ENCODE assay signal across 8 cellular contexts in genomic region chr3:29065211-29065785, GRCh38.
A peak's percentile ranks its signal among the peaks of the same experiment; 100 is the strongest.
DNase-seq lines count a peak whose midpoint lies in the region; ATAC-seq and TF ChIP-seq lines count a peak whose summit lies in the region.
"Had no signal": no experiment of that assay in that cellular context is flagged by ENCODE, and none has a peak within 500 bp of the region (broad histone marks: within the 10 kb centered on the region; RNA-seq: fewer than 3 reads in every experiment).

No MANE protein-coding gene starts in this region.

- H3K36me3 ChIP-seq in psoas muscle (ENCODE audit: insufficient read depth in 1 of 2, low read depth in 1 of 2) (no peaks in the 10 kb centered on the region), MM.1S (replicated peaks; ENCODE audit: insufficient read depth, low read length) (no peaks in the 10 kb centered on the region)
- H3K36me3 ChIP-seq: Peyer's patch had no signal

- H3K9me2 ChIP-seq in MM.1S (replicated peaks; ENCODE audit: insufficient read depth, low read length) = no peaks in the 10 kb centered on the region

- no peak overlapping the region for H3K9ac ChIP-seq in MM.1S (ENCODE audit: low read length)

- H4K20me1 ChIP-seq in MM.1S (ENCODE audit: insufficient read depth, low read length) = no peaks in the 10 kb centered on the region

- DNase-seq in glomerular endothelial cell (ENCODE audit: extremely low read depth, low read depth, low spot score) (peak; percentile 100), psoas muscle (peak; percentile 60 to 66), MM.1S (no peak), activated gamma-delta T cell treated with Interleukin-2 at 50 U/mL for 16 hours (no peak)
- DNase-seq in T-helper 2 cell treated with Interferon-gamma antibody and Interleukin-4, amounts not matched to agents 5 μg/mL and 100 μg/mL, for 36 hours (ENCODE audit: low spot score) = no peak

- H3K79me2 ChIP-seq in MM.1S (ENCODE audit: low read length) = no peaks in the 10 kb centered on the region

- H3K4me1 Mint-ChIP-seq in T-helper 2 cell treated with Interferon-gamma antibody and Interleukin-4, amounts not matched to agents 5 μg/mL and 100 μg/mL, for 36 hours (ENCODE audit: low read depth) = no peaks in the 10 kb centered on the region

- no peaks in the 10 kb centered on the region for H3K27me3 Mint-ChIP-seq in T-helper 2 cell treated with Interferon-gamma antibody and Interleukin-4, amounts not matched to agents 5 μg/mL and 100 μg/mL, for 36 hours (ENCODE audit: low read depth)

- H3K9me3 ChIP-seq in psoas muscle (no peaks in the 10 kb centered on the region), MM.1S (replicated peaks; ENCODE audit: insufficient read depth, low read length) (no peaks in the 10 kb centered on the region)
- H3K9me3 ChIP-seq: Peyer's patch had no signal

- no peak overlapping the region for H3K4me3 ChIP-seq in psoas muscle
- no peak overlapping the region for H3K4me3 ChIP-seq in MM.1S (ENCODE audit: low read length)
- H3K4me3 ChIP-seq: Peyer's patch had no signal

- H3K27me3 ChIP-seq in psoas muscle (ENCODE audit: insufficient read depth in 3 of 3, low read length in 2 of 3) (no peaks in the 10 kb centered on the region), MM.1S (replicated peaks; ENCODE audit: insufficient read depth, low read length) (no peaks in the 10 kb centered on the region)
- H3K27me3 ChIP-seq: Peyer's patch had no signal

- no peak overlapping the region for H3K4me3 Mint-ChIP-seq in T-helper 2 cell treated with Interferon-gamma antibody and Interleukin-4, amounts not matched to agents 5 μg/mL and 100 μg/mL, for 36 hours

- H3K4me2 ChIP-seq in MM.1S (ENCODE audit: low read depth, low read length) = no peak overlapping the region

- no peak overlapping the region for H2AFZ ChIP-seq in MM.1S (ENCODE audit: low read length)

- TF ChIP-seq CTCF in psoas muscle (IDR thresholded peaks at IDR 0.05) (no peak), MM.1S (IDR thresholded peaks at IDR 0.05; ENCODE audit: low read length) (no peak)

- ATAC-seq in SK-N-SH treated with all-trans-retinoic acid at 6 μM for 48 hours = peak; percentile 100
- ATAC-seq in psoas muscle = peak; percentile 93 to 97 (median 95)

- WGBS in psoas muscle, 3 donors = 10 to 17% (median 15%) methylated on average over 2 of the region's 2 CpGs

- peaks cover under 1% of the 10 kb centered on the region for H3K9me3 Mint-ChIP-seq in T-helper 2 cell treated with Interferon-gamma antibody and Interleukin-4, amounts not matched to agents 5 μg/mL and 100 μg/mL, for 36 hours

- H3K27ac ChIP-seq in psoas muscle (peak overlapping the region; percentile 68), MM.1S (ENCODE audit: low read length) (no peak overlapping the region)
- H3K27ac ChIP-seq: Peyer's patch had no signal

- peaks cover 29% of the 10 kb centered on the region for H3K4me1 ChIP-seq in psoas muscle
- H3K4me1 ChIP-seq in MM.1S (ENCODE audit: low read length) = no peaks in the 10 kb centered on the region
- H3K4me1 ChIP-seq: Peyer's patch had no signal

- H3F3A ChIP-seq in MM.1S (ENCODE audit: insufficient read depth, low read length) = no peaks in the 10 kb centered on the region

- intact Hi-C loops in psoas muscle (cut with DNase I) = no loop called here

- no peak overlapping the region for H3K27ac Mint-ChIP-seq in T-helper 2 cell treated with Interferon-gamma antibody and Interleukin-4, amounts not matched to agents 5 μg/mL and 100 μg/mL, for 36 hours

- no peaks in the 10 kb centered on the region for H3K36me3 Mint-ChIP-seq in T-helper 2 cell treated with Interferon-gamma antibody and Interleukin-4, amounts not matched to agents 5 μg/mL and 100 μg/mL, for 36 hours (ENCODE audit: low read depth)

- 0 out of 2 replicates have a peak, but pooled peaks have one; percentile 9 for TF ChIP-seq RAD21 in Ishikawa (IDR thresholded peaks at IDR 0.05; ENCODE audit: low read depth)

- peak; percentile 57; the same call in 1 of the 2 replicates for TF ChIP-seq EP300 in Ishikawa (IDR thresholded peaks at IDR 0.05; ENCODE audit: borderline replicate concordance)

TF ChIP-seq in Ishikawa, 13 proteins besides CTCF, POLR2A, EP300 and RAD21 (continues in another document):
- TF ChIP-seq FOXM1 (IDR thresholded peaks at IDR 0.05; ENCODE audit: borderline replicate concordance, low read depth) = 0 out of 2 replicates have a peak, but pooled peaks have one; percentile 18
- TF ChIP-seq CEBPB (IDR thresholded peaks at IDR 0.05) = peak; percentile 77
- TF ChIP-seq, protein P1, sequence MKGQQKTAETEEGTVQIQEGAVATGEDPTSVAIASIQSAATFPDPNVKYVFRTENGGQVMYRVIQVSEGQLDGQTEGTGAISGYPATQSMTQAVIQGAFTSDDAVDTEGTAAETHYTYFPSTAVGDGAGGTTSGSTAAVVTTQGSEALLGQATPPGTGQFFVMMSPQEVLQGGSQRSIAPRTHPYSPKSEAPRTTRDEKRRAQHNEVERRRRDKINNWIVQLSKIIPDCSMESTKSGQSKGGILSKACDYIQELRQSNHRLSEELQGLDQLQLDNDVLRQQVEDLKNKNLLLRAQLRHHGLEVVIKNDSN (IDR thresholded peaks at IDR 0.05) = no peak
- TF ChIP-seq YY1 (IDR thresholded peaks at IDR 0.05; ENCODE audit: low read depth) = peak; percentile 20; the same call in 1 of the 2 replicates
- no peak for TF ChIP-seq ZBTB7A (IDR thresholded peaks at IDR 0.05; ENCODE audit: low read depth)
- TF ChIP-seq TAF1 (IDR thresholded peaks at IDR 0.05; ENCODE audit: low read depth) = no peak
- no peak for TF ChIP-seq EGR1 (IDR thresholded peaks at IDR 0.05)
- TF ChIP-seq TEAD4 (IDR thresholded peaks at IDR 0.05) = peak; percentile 94
- no peak for TF ChIP-seq REST (IDR thresholded peaks at IDR 0.05; ENCODE audit: low read depth)

TF ChIP-seq in SK-N-SH treated with all-trans-retinoic acid at 6 μM for 48 hours, 23 proteins besides CTCF, POLR2A, EP300 and RAD21:
- TF ChIP-seq, protein P2, sequence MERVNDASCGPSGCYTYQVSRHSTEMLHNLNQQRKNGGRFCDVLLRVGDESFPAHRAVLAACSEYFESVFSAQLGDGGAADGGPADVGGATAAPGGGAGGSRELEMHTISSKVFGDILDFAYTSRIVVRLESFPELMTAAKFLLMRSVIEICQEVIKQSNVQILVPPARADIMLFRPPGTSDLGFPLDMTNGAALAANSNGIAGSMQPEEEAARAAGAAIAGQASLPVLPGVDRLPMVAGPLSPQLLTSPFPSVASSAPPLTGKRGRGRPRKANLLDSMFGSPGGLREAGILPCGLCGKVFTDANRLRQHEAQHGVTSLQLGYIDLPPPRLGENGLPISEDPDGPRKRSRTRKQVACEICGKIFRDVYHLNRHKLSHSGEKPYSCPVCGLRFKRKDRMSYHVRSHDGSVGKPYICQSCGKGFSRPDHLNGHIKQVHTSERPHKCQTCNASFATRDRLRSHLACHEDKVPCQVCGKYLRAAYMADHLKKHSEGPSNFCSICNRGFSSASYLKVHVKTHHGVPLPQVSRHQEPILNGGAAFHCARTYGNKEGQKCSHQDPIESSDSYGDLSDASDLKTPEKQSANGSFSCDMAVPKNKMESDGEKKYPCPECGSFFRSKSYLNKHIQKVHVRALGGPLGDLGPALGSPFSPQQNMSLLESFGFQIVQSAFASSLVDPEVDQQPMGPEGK (CRISPR knock-in tag; IDR thresholded peaks at IDR 0.05; ENCODE audit: borderline replicate concordance) = no peak
- TF ChIP-seq ISL1 (CRISPR knock-in tag; IDR thresholded peaks at IDR 0.05) = peak; percentile 60
- no peak for TF ChIP-seq TSHZ2 (CRISPR knock-in tag; IDR thresholded peaks at IDR 0.05)
- TF ChIP-seq ZC3H10 (CRISPR knock-in tag; IDR thresholded peaks at IDR 0.05) = peak; percentile 39; the same call in 1 of the 2 replicates

Comparison
In these comparisons a context has a peak if more than half of its experiments do, and no peak if none do; other contexts are left out.
1. DNase-seq: peak in glomerular endothelial cell (single experiment) and psoas muscle (2 of 2); none in MM.1S (single experiment), activated gamma-delta T cell treated with Interleukin-2 at 50 U/mL for 16 hours (single experiment) and T-helper 2 cell treated with Interferon-gamma antibody and Interleukin-4, amounts not matched to agents 5 μg/mL and 100 μg/mL, for 36 hours (single experiment).